26 cellular contexts compared by ENCODE assay signal in the genomic region with DNA sequence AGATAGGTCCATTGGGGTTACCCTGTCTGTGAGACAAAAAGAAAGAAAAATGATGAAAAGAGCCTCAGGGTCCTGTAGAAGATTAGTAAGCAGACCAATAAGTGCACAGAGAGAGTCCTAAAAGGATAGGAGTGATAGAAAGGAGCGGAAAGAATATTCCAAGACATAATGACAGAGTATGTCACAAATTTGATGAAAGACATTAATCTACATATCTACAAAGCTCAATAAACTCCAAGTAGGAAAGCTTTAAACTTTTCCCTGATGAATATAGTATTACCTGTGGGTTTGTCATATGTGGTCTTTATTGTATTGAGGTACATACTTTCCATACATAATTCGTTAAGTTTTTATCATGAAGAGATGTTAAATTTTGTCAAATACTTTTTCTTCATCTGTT.
A peak's percentile ranks its signal among the peaks of the same experiment; 100 is the strongest.
DNase-seq lines count a peak whose midpoint lies in the region; ATAC-seq, FAIRE-seq and TF ChIP-seq lines count a peak whose summit lies in the region.
"Had no signal": no experiment of that assay in that cellular context is flagged by ENCODE, and none has a peak within 500 bp of the region (broad histone marks: within the 10 kb centered on the region; RNA-seq: fewer than 3 reads in every experiment).

No MANE protein-coding gene starts in this region.

- no peaks in the 10 kb centered on the region for H3K4me1 ChIP-seq in HEK293 (ENCODE audit: control insufficient read depth, insufficient read depth, low read length)
- H3K4me1 ChIP-seq in astrocyte (ENCODE audit: insufficient read depth, low read length), result no peaks in the 10 kb centered on the region
- H3K4me1 ChIP-seq: BE2C, BLaER1 had no signal

- H3K4me3 ChIP-seq in HEK293 (ENCODE audit: low read depth, low read length) (no peak overlapping the region), astrocyte (ENCODE audit: insufficient read depth, low read depth, low read length) (no peak overlapping the region)
- H3K4me3 ChIP-seq: BLaER1, GM12878 had no signal

- ATAC-seq in HG03095 (IDR thresholded peaks at IDR 0.05; ENCODE audit: unreplicated experiment), result no peak
- ATAC-seq: GM12878 had no signal

- FAIRE-seq in astrocyte (lab: Jason Lieb, UNC) (peak; percentile 94), colon (lab: Jason Lieb, UNC) (peak; percentile 75)
- FAIRE-seq: A204.1, GM12878, GM12892, GM18507 had no signal

- H3K9me3 Mint-ChIP-seq in astrocyte (ENCODE audit: unreplicated experiment), result peaks cover 2% of the 10 kb centered on the region

- no peaks in the 10 kb centered on the region for H3K27me3 ChIP-seq in astrocyte (ENCODE audit: insufficient read depth, low read length)
- H3K27me3 ChIP-seq: BE2C had no signal

- no peak overlapping the region for H2AFZ ChIP-seq in astrocyte (ENCODE audit: low read depth, low read length)

- POLR2A ChIA-PET in HEK293 (lab: Yijun Ruan, JAX), result no interaction called here

- peaks cover 2% of the 10 kb centered on the region for H3K36me3 Mint-ChIP-seq in astrocyte (ENCODE audit: low read depth, unreplicated experiment)

- H3K27me3 Mint-ChIP-seq in astrocyte (ENCODE audit: low read depth, unreplicated experiment), result no peaks in the 10 kb centered on the region
- H3K27me3 Mint-ChIP-seq: CD4-positive, alpha-beta memory T cell; CD4-positive, CD25-positive, alpha-beta regulatory T cell had no signal

- H3K9ac ChIP-seq in astrocyte (ENCODE audit: low read length), result no peak overlapping the region
- H3K9ac ChIP-seq: BLaER1 had no signal

- H3K36me3 ChIP-seq in HEK293 (ENCODE audit: control insufficient read depth in 2 of 2, insufficient read depth in 1 of 2, low read length in 2 of 2) (no peaks in the 10 kb centered on the region), astrocyte (ENCODE audit: insufficient read depth, low read length) (no peaks in the 10 kb centered on the region)
- H3K36me3 ChIP-seq: BE2C had no signal

- DNase-seq in astrocyte (ENCODE audit: low read depth), result no peak
- no peak for DNase-seq in HuH-7.5 (ENCODE audit: low spot score)
- no peak for DNase-seq in HuH-7 (ENCODE audit: low spot score)
- DNase-seq: 8988T; BE2C; C1 segment of cervical spinal cord; CD4-positive, alpha-beta memory T cell; CD4-positive, CD25-positive, alpha-beta regulatory T cell; CD8-positive, alpha-beta memory T cell; COR-L47; DMS 273 treated with DMSO at 0.1 percent for 48 hours; DMS153; DMS53; DMS79; DND-41; EL; GDM1 had no signal

- H3K4me2 ChIP-seq in astrocyte (ENCODE audit: low read length), result no peak overlapping the region
- H3K4me2 ChIP-seq: BLaER1 had no signal

- CTCF ChIA-PET in HEK293 (lab: Yijun Ruan, JAX), result interaction anchor here (0.7 kb wide), 1 partner anchor 9 kb away, joined by 3 read pairs; no protein-coding TSS in a partner anchor

- H3K27ac ChIP-seq in HEK293 (ENCODE audit: extremely low read depth, low read depth, low read length) (no peak overlapping the region), astrocyte (ENCODE audit: low read depth, low read length) (no peak overlapping the region)
- H3K27ac ChIP-seq: BLaER1 had no signal

- H4K20me1 ChIP-seq in astrocyte (ENCODE audit: insufficient read depth, low read length), result no peaks in the 10 kb centered on the region
- H4K20me1 ChIP-seq: BLaER1 had no signal

- no peaks in the 10 kb centered on the region for H3K4me1 Mint-ChIP-seq in astrocyte (ENCODE audit: low read depth, unreplicated experiment)
- H3K4me1 Mint-ChIP-seq: CD14-positive monocyte; CD4-positive, alpha-beta memory T cell; CD4-positive, CD25-positive, alpha-beta regulatory T cell; CD8-positive, alpha-beta memory T cell had no signal

- H3K27ac Mint-ChIP-seq in astrocyte (ENCODE audit: unreplicated experiment), result no peak overlapping the region
- H3K27ac Mint-ChIP-seq: CD4-positive, alpha-beta memory T cell; CD4-positive, CD25-positive, alpha-beta regulatory T cell; CD8-positive, alpha-beta memory T cell had no signal

- no peak for TF ChIP-seq CTCF in HEK293 (tag by site-specific recombination; IDR thresholded peaks at IDR 0.05)
- no peak for TF ChIP-seq CTCF in astrocyte (IDR thresholded peaks at IDR 0.05; ENCODE audit: insufficient read depth, low read depth, low read length)

- H3K9me3 ChIP-seq in HEK293 (ENCODE audit: control insufficient read depth, insufficient read depth, low read depth, low read length), result peaks cover 2% of the 10 kb centered on the region
- H3K9me3 ChIP-seq in astrocyte (ENCODE audit: insufficient read depth, low read depth, low read length), result no peaks in the 10 kb centered on the region
- H3K9me3 ChIP-seq: BE2C had no signal

- no peak overlapping the region for H3K4me3 Mint-ChIP-seq in astrocyte (ENCODE audit: unreplicated experiment)
- H3K4me3 Mint-ChIP-seq: CD14-positive monocyte; CD4-positive, alpha-beta memory T cell; CD4-positive, CD25-positive, alpha-beta regulatory T cell had no signal

- no peaks in the 10 kb centered on the region for H3K79me2 ChIP-seq in astrocyte (ENCODE audit: insufficient read depth, low read length)

TF ChIP-seq in HEK293, 187 proteins besides CTCF, POLR2A, EP300 and RAD21:
- TF ChIP-seq ZNF658 (tag by site-specific recombination; IDR thresholded peaks at IDR 0.05), result no peak
- TF ChIP-seq, protein P1, sequence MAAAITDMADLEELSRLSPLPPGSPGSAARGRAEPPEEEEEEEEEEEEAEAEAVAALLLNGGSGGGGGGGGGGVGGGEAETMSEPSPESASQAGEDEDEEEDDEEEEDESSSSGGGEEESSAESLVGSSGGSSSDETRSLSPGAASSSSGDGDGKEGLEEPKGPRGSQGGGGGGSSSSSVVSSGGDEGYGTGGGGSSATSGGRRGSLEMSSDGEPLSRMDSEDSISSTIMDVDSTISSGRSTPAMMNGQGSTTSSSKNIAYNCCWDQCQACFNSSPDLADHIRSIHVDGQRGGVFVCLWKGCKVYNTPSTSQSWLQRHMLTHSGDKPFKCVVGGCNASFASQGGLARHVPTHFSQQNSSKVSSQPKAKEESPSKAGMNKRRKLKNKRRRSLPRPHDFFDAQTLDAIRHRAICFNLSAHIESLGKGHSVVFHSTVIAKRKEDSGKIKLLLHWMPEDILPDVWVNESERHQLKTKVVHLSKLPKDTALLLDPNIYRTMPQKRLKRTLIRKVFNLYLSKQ (tag by site-specific recombination; IDR thresholded peaks at IDR 0.05; ENCODE audit: borderline replicate concordance), result no peak
- TF ChIP-seq YY2 (tag by site-specific recombination; IDR thresholded peaks at IDR 0.05), result no peak
- TF ChIP-seq GFI1B (tag by site-specific recombination; IDR thresholded peaks at IDR 0.05), result no peak
- no peak for TF ChIP-seq ZNF600 (tag by site-specific recombination; IDR thresholded peaks at IDR 0.05)
- TF ChIP-seq, protein P2, sequence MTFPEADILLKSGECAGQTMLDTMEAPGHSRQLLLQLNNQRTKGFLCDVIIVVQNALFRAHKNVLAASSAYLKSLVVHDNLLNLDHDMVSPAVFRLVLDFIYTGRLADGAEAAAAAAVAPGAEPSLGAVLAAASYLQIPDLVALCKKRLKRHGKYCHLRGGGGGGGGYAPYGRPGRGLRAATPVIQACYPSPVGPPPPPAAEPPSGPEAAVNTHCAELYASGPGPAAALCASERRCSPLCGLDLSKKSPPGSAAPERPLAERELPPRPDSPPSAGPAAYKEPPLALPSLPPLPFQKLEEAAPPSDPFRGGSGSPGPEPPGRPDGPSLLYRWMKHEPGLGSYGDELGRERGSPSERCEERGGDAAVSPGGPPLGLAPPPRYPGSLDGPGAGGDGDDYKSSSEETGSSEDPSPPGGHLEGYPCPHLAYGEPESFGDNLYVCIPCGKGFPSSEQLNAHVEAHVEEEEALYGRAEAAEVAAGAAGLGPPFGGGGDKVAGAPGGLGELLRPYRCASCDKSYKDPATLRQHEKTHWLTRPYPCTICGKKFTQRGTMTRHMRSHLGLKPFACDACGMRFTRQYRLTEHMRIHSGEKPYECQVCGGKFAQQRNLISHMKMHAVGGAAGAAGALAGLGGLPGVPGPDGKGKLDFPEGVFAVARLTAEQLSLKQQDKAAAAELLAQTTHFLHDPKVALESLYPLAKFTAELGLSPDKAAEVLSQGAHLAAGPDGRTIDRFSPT (tag by site-specific recombination; IDR thresholded peaks at IDR 0.05), result no peak
- TF ChIP-seq, protein P3, sequence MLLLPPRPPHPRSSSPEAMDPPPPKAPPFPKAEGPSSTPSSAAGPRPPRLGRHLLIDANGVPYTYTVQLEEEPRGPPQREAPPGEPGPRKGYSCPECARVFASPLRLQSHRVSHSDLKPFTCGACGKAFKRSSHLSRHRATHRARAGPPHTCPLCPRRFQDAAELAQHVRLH (tag by site-specific recombination; IDR thresholded peaks at IDR 0.05), result no peak
- peak; percentile 97 for TF ChIP-seq ZNF558 (tag by site-specific recombination; IDR thresholded peaks at IDR 0.05)
